ENCODE assay signal across 23 cellular contexts in the genomic region with DNA sequence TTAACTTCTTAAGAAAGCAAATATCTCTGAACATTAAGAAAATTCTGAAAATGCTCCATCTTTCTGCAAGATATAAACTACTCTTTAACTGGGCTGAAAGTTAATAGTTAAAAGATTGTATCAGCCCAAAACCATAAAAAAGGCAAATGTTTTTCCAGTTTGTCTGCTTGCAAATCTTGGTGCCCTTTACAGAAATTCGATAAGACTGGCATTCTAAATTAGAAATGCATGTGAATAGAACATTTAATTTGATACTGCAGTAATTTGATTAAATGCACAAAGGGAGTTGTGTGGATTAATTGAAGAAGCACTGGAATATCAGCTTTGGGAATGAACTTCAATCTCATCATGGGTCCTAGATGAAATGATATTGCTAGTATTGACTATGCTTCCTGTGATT.
A peak's percentile ranks its signal among the peaks of the same experiment; 100 is the strongest.
DNase-seq lines count a peak whose midpoint lies in the region; ATAC-seq, FAIRE-seq and TF ChIP-seq lines count a peak whose summit lies in the region.
"Had no signal": no experiment of that assay in that cellular context is flagged by ENCODE, and none has a peak within 500 bp of the region (broad histone marks: within the 10 kb centered on the region; RNA-seq: fewer than 3 reads in every experiment).

No MANE protein-coding gene starts in this region.

- H3K4me3 ChIP-seq in H7 (ENCODE audit: insufficient read depth, low read depth, low read length) (no peak overlapping the region), prostate gland (no peak overlapping the region), gastroesophageal sphincter (no peak overlapping the region)
- H3K4me3 ChIP-seq: BLaER1 treated with 17β-estradiol and CSF1 and Interleukin-3, amounts not matched to agents 10 nM and 100 nM; GM12878 had no signal

- DNase-seq in ACHN = peak; percentile 12
- DNase-seq in RCC 7860 (ENCODE audit: low spot score) = no peak
- no peak for DNase-seq in H7
- DNase-seq in stimulated activated CD4-positive, alpha-beta T cell treated with anti-CD3 and anti-CD28 coated beads, Interleukin-2, amount 100 ng/mL, for 24 hours = no peak
- DNase-seq in prostate gland (ENCODE audit: low spot score) = no peak
- DNase-seq: BE2C; CD4-positive, alpha-beta T cell; CD8-positive, alpha-beta memory T cell; DMS 273 treated with DMSO at 0.1 percent for 48 hours; DMS79; EL; GDM1; GOT3; HCEC 1CT had no signal

- ATAC-seq in SK-N-SH treated with all-trans-retinoic acid at 6 μM for 48 hours (no peak), gastroesophageal sphincter (no peak)
- ATAC-seq: GM12878 had no signal

- H3K9me3 ChIP-seq in prostate gland = no peaks in the 10 kb centered on the region
- peaks cover 0 to 2% (median 0%) of the 10 kb centered on the region in 3 donors for H3K9me3 ChIP-seq in gastroesophageal sphincter
- H3K9me3 ChIP-seq: BE2C; BLaER1 treated with 17β-estradiol and CSF1 and Interleukin-3, amounts not matched to agents 10 nM and 100 nM had no signal

- peak overlapping the region; percentile 66 to 83 (median 76) for H3K27ac Mint-ChIP-seq in nephron
- H3K27ac Mint-ChIP-seq: CD14-positive monocyte; CD4-positive, alpha-beta T cell; CD8-positive, alpha-beta memory T cell had no signal

- in situ Hi-C loops in ACHN (cut with HindIII; ENCODE audit: low pct_ligation_motif_present, low pct_unique_long_range_greater_than_20kb, low sequenced_read_pairs) = no loop called here

- H3K36me3 ChIP-seq in H7 (replicated peaks; ENCODE audit: control insufficient read depth, insufficient read depth, low read length) = no peaks in the 10 kb centered on the region
- H3K36me3 ChIP-seq in prostate gland = no peaks in the 10 kb centered on the region
- H3K36me3 ChIP-seq in gastroesophageal sphincter = no peaks in the 10 kb centered on the region
- H3K36me3 ChIP-seq: BE2C; BLaER1 treated with 17β-estradiol and CSF1 and Interleukin-3, amounts not matched to agents 10 nM and 100 nM had no signal

- peak; percentile 72 for FAIRE-seq in RCC 7860 (lab: Jason Lieb, UNC)
- FAIRE-seq: D721Med, GM12878, GM18507, H54 had no signal

- peaks cover 8% of the 10 kb centered on the region for H3K4me1 Mint-ChIP-seq in nephron
- H3K4me1 Mint-ChIP-seq: CD14-positive monocyte; CD8-positive, alpha-beta memory T cell had no signal

- TF ChIP-seq POLR2A in prostate gland (IDR thresholded peaks at IDR 0.05) = no peak
- no peak for TF ChIP-seq POLR2A in gastroesophageal sphincter (IDR thresholded peaks at IDR 0.05)

- H3K36me3 Mint-ChIP-seq in nephron (ENCODE audit: low read depth) = peaks cover 17% of the 10 kb centered on the region
- H3K36me3 Mint-ChIP-seq: CD14-positive monocyte; CD8-positive, alpha-beta memory T cell had no signal

- TF ChIP-seq EP300 in gastroesophageal sphincter (IDR thresholded peaks at IDR 0.05) = no peak

- no peaks in the 10 kb centered on the region for H3K27me3 ChIP-seq in H7 (ENCODE audit: control insufficient read depth, insufficient read depth, low read length)
- no peaks in the 10 kb centered on the region for H3K27me3 ChIP-seq in prostate gland (replicated peaks; ENCODE audit: insufficient read depth)
- H3K27me3 ChIP-seq in gastroesophageal sphincter = no peaks in the 10 kb centered on the region
- H3K27me3 ChIP-seq: BE2C; BLaER1 treated with 17β-estradiol and CSF1 and Interleukin-3, amounts not matched to agents 10 nM and 100 nM had no signal

- H3K27ac ChIP-seq in prostate gland (no peak overlapping the region), gastroesophageal sphincter (no peak overlapping the region)
- H3K27ac ChIP-seq: BLaER1 treated with 17β-estradiol and CSF1 and Interleukin-3, amounts not matched to agents 10 nM and 100 nM had no signal

- no peak for TF ChIP-seq CTCF in nephron (IDR thresholded peaks at IDR 0.05; ENCODE audit: unreplicated experiment in 3 of 3)
- no peak for TF ChIP-seq CTCF in prostate gland (IDR thresholded peaks at IDR 0.05)
- TF ChIP-seq CTCF in gastroesophageal sphincter (IDR thresholded peaks at IDR 0.05) = no peak

- no peaks in the 10 kb centered on the region for H3K27me3 Mint-ChIP-seq in nephron (ENCODE audit: low read depth)

- no peaks in the 10 kb centered on the region for H3K4me1 ChIP-seq in prostate gland (replicated peaks)
- H3K4me1 ChIP-seq in gastroesophageal sphincter = peaks cover 0 to 6% (median 3%) of the 10 kb centered on the region in 3 donors
- H3K4me1 ChIP-seq: BLaER1 treated with 17β-estradiol and CSF1 and Interleukin-3, amounts not matched to agents 10 nM and 100 nM had no signal

- no peak overlapping the region for H3K4me3 Mint-ChIP-seq in nephron
- H3K4me3 Mint-ChIP-seq: CD14-positive monocyte; CD4-positive, alpha-beta T cell; CD8-positive, alpha-beta memory T cell had no signal

- H3K9me3 Mint-ChIP-seq in nephron = peaks cover 11% of the 10 kb centered on the region

- WGBS in prostate gland = 2% methylated on average over 1 of the region's 1 CpG
- 52 to 75% methylated on average over 1 of the region's 1 CpG for WGBS in gastroesophageal sphincter (ENCODE audit: low coverage in 1 of 2), 2 donors

- intact Hi-C loops in prostate gland (cut with DNase I) = no loop called here

TF ChIP-seq in SK-N-SH treated with all-trans-retinoic acid at 6 μM for 48 hours, 23 proteins besides CTCF, POLR2A, EP300 and RAD21:
- TF ChIP-seq TCF4 (CRISPR knock-in tag; IDR thresholded peaks at IDR 0.05; ENCODE audit: borderline replicate concordance) (peak; percentile 83; the same call in 1 of the 2 replicates), ISL1 (CRISPR knock-in tag; IDR thresholded peaks at IDR 0.05) (peak; percentile 42; the same call in 1 of the 2 replicates), TSHZ2 (CRISPR knock-in tag; IDR thresholded peaks at IDR 0.05) (peak; percentile 79; the same call in 1 of the 2 replicates), ZNF8 (CRISPR knock-in tag; IDR thresholded peaks at IDR 0.05) (no peak)
